ENCODE assay signal across 16 cellular contexts in the genomic region with DNA sequence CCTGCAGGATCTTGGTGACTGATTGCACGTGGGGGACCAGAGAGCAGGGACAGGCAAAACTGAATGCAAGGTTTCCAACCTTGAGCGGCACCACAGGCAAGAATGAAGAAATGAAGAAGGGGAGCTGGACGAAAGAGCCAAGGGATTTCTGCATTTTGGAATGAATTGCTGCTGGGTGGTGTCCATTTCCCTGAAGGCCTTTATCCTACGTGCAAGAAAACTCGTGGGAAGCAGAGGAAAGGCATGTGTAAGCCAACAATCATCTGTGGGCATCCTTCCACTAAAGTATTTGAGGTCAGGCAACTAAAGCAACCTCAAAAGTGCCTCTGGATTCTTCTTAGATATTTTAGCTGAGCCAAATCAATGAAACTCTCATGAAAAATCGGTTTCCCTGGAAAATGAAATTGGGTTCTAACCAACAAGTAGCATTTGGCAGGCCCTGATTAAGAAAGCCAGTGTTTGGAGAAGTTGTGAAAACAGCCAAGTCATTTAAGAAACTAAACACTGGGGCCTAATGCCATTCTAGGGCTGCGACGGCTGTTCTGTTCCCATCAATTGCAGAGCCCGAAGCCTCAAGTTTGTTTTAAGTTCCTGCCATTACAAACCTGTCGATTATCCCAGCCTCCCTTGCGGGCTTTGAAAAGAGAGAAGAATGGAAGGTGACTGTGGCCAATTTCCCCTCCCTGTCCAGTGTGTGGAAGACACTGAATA. TPM values are rescaled to one million over a fixed set of nuclear protein-coding genes. Genes with fewer than 3 reads are reported as not detected.
DNase-seq lines count a peak whose midpoint lies in the region; ATAC-seq and TF ChIP-seq lines count a peak whose summit lies in the region.
"Had no signal": no experiment of that assay in that cellular context is flagged by ENCODE, and none has a peak within 500 bp of the region (broad histone marks: within the 10 kb centered on the region; RNA-seq: fewer than 3 reads in every experiment).

No MANE protein-coding gene starts in this region.

- H3K4me1 ChIP-seq in right cardiac atrium (ENCODE audit: control insufficient read depth, insufficient read depth, low read length): peaks cover 15% of the 10 kb centered on the region

- no peaks in the 10 kb centered on the region for H3K9me3 ChIP-seq in right cardiac atrium (ENCODE audit: control insufficient read depth, low read length)

- 65% methylated on average over 11 of the region's 11 CpGs for WGBS in right cardiac atrium

- intact Hi-C loops in Right ventricle myocardium superior (cut with DNase I) (no loop called here), right cardiac atrium (cut with DNase I) (no loop called here)

- H3K27ac ChIP-seq in right cardiac atrium (ENCODE audit: low read length): no peak overlapping the region

- H3K4me3 ChIP-seq in right cardiac atrium (ENCODE audit: low read length): no peak overlapping the region
- no peak overlapping the region for H3K4me3 ChIP-seq in astrocyte of the cerebellum (ENCODE audit: low read depth, low read length)

- no peaks in the 10 kb centered on the region for H3K27me3 ChIP-seq in right cardiac atrium (ENCODE audit: control insufficient read depth, insufficient read depth)

- no peak for DNase-seq in Right ventricle myocardium superior
- DNase-seq in right cardiac atrium: no peak
- DNase-seq in astrocyte of the cerebellum (ENCODE audit: low read depth): peak; percentile 95
- peak; percentile 48 for DNase-seq in midbrain (lab: John Stamatoyannopoulos, UW)
- no peak for DNase-seq in NCI-H1436 (lab: John Stamatoyannopoulos, UW)
- DNase-seq in NCI-H2196 (lab: John Stamatoyannopoulos, UW; ENCODE audit: unreplicated experiment): no peak
- DNase-seq: aorta; DMS79 treated with DMSO at 0.1 percent for 48 hours; effector memory CD8-positive, alpha-beta T cell; NCI-H748 treated with DMSO at 0.1 percent for 48 hours had no signal

- in situ Hi-C loops in astrocyte of the cerebellum (cut with HindIII; ENCODE audit: low sequenced_read_pairs): loop anchor here (5.0 kb wide), 1 partner anchor 43 kb away; no protein-coding TSS in a partner anchor

- TF ChIP-seq CTCF in astrocyte of the cerebellum (IDR thresholded peaks at IDR 0.05; ENCODE audit: low read depth, low read length, missing control alignments): no peak

- peak; percentile 11 for ATAC-seq in Right ventricle myocardium superior (ENCODE audit: poor library complexity)
- ATAC-seq in right cardiac atrium: no peak
- ATAC-seq in HG03108 (IDR thresholded peaks at IDR 0.05; ENCODE audit: unreplicated experiment): no peak
- no peak for ATAC-seq in GM18907 (IDR thresholded peaks at IDR 0.05; ENCODE audit: unreplicated experiment)
- ATAC-seq: effector memory CD8-positive, alpha-beta T cell; left lobe of liver; natural killer cell treated with Interleukin-12 subunit alpha and Interleukin-12 subunit beta and Interleukin-15 and Interleukin-18, amount 100 ng/mL, for 72 hours; Right ventricle myocardium inferior had no signal

RNA-seq across cellular contexts. Expression of a gene that starts 4.7 kb away (rescaled TPM):
- total RNA-seq in Right ventricle myocardium superior: 49.9 TPM
- total RNA-seq in right cardiac atrium: 10 to 100 TPM; 41.6 to 60.4 (median 51.2) TPM
- polyA plus RNA-seq in right cardiac atrium: 44.1 TPM
- total RNA-seq: activated T-helper 1 cell treated with anti-CD3 and anti-CD28 coated beads, Interleukin-12 subunit alpha, Interleukin-12 subunit beta, Interleukin-2, Interleukin-4 antibody, amounts not matched to agents 30 ng/mL and 10 ng/mL and 1 ng/mL, durations not matched to agents 14 hours and 24 hours and 36 hours; natural killer cell treated with Interleukin-12 subunit alpha and Interleukin-12 subunit beta and Interleukin-15 and Interleukin-18, amount 100 ng/mL, for 72 hours had no signal

Comparison
In these comparisons a context has a peak if more than half of its experiments do, and no peak if none do; other contexts are left out.
1. DNase-seq: peak in astrocyte of the cerebellum (single experiment) and midbrain (single experiment); none in Right ventricle myocardium superior (single experiment), right cardiac atrium (0 of 3), NCI-H1436 (single experiment) and NCI-H2196 (single experiment).